9 cellular contexts compared by ENCODE assay signal in genomic region chr7:150975536-150976285, GRCh38. TPM values are rescaled to one million over a fixed set of nuclear protein-coding genes. Genes with fewer than 3 reads are reported as not detected.
A peak's percentile ranks its signal among the peaks of the same experiment; 100 is the strongest.
DNase-seq lines count a peak whose midpoint lies in the region; ATAC-seq and TF ChIP-seq lines count a peak whose summit lies in the region.
"Had no signal": no experiment of that assay in that cellular context is flagged by ENCODE, and none has a peak within 500 bp of the region (broad histone marks: within the 10 kb centered on the region; RNA-seq: fewer than 3 reads in every experiment).

No MANE protein-coding gene starts in this region.

- no peak overlapping the region for H2AFZ ChIP-seq in HCT116 (ENCODE audit: low read depth, low read length, poor library complexity, severe bottlenecking)

- H3K27ac Mint-ChIP-seq in activated naive CD8-positive, alpha-beta T cell treated with anti-CD3 and anti-CD28 coated beads, Interleukin-2, amount 10 ng/mL, durations not matched to agents 7 days and 5 days = no peak overlapping the region
- H3K27ac Mint-ChIP-seq: dendritic cell treated with granulocyte-macrophage colony-stimulating factor and Interleukin-4, amounts not matched to agents 40 ng/mL and 50 ng/mL, for 4 days had no signal

- peaks cover 1% of the 10 kb centered on the region for H3K36me3 Mint-ChIP-seq in activated naive CD8-positive, alpha-beta T cell treated with anti-CD3 and anti-CD28 coated beads, Interleukin-2, amount 10 ng/mL, durations not matched to agents 7 days and 5 days

- DNase-seq in HCT116 (ENCODE audit: low read depth, low spot score) (no peak), 8988T (no peak)
- DNase-seq in activated naive CD8-positive, alpha-beta T cell treated with anti-CD3 and anti-CD28 coated beads, Interleukin-2, amount 10 ng/mL, durations not matched to agents 7 days and 5 days = no peak
- no peak for DNase-seq in stimulated activated CD4-positive, alpha-beta T cell treated with anti-CD3 and anti-CD28 coated beads, Interleukin-1b, Interleukin-23, amount 100 ng/mL, for 48 hours

- H3K4me3 ChIP-seq in BLaER1 treated with 17β-estradiol and CSF1 and Interleukin-3, amounts not matched to agents 10 nM and 100 nM = peak overlapping the region; percentile 59 to 75 (median 63); a peak in 15 of 20 replicates
- peak overlapping the region; percentile 67 to 75 for H3K4me3 ChIP-seq in HCT116 (replicated peaks in 1 of 2; ENCODE audit: low read depth in 1 of 2, low read length in 2 of 2)
- H3K4me3 ChIP-seq in mucosa of rectum (ENCODE audit: low read length in 2 of 2) = peak overlapping the region; percentile 71 to 73

- H4K20me1 ChIP-seq in BLaER1 treated with 17β-estradiol and CSF1 and Interleukin-3, amounts not matched to agents 10 nM and 100 nM = peaks cover 0 to 66% (median 33%) of the 10 kb centered on the region in 11 experiments; a peak in 16 of 22 replicates
- no peaks in the 10 kb centered on the region for H4K20me1 ChIP-seq in HCT116 (ENCODE audit: insufficient read depth)

- TF ChIP-seq CTCF in HCT116 (IDR thresholded peaks at IDR 0.05 in 2 of 3, conservative IDR thresholded peaks at IDR 0.05 in 1 of 3; ENCODE audit: borderline replicate concordance in 1 of 3, insufficient read depth in 1 of 3, low read depth in 2 of 3, low read length in 2 of 3) = no peak

- no peaks in the 10 kb centered on the region for H3K9me3 ChIP-seq in BLaER1 treated with 17β-estradiol and CSF1 and Interleukin-3, amounts not matched to agents 10 nM and 100 nM (replicated peaks in 1 of 11)
- H3K9me3 ChIP-seq in HCT116 (ENCODE audit: control insufficient read depth in 1 of 2, insufficient read depth in 1 of 2, low read depth in 1 of 2, low read length in 2 of 2) = no peaks in the 10 kb centered on the region
- no peaks in the 10 kb centered on the region for H3K9me3 ChIP-seq in mucosa of rectum (ENCODE audit: control insufficient read depth in 2 of 2, low read length in 2 of 2)

- no peak overlapping the region for H3K27ac ChIP-seq in BLaER1 treated with 17β-estradiol and CSF1 and Interleukin-3, amounts not matched to agents 10 nM and 100 nM
- H3K27ac ChIP-seq in HCT116 (ENCODE audit: low read depth, low read length) (peak overlapping the region; percentile 81), mucosa of rectum (ENCODE audit: low read depth in 2 of 2, low read length in 2 of 2) (peak overlapping the region in 1 of 2 donors; percentile 78)

- no peak for TF ChIP-seq RAD21 in HCT116 (IDR thresholded peaks at IDR 0.05; ENCODE audit: low read depth)

- no peak for TF ChIP-seq POLR2A in HCT116 (IDR thresholded peaks at IDR 0.05; ENCODE audit: borderline replicate concordance, extremely low read depth, insufficient read depth, insufficient read length)

- ATAC-seq in HCT116 (no peak), HG02610 (IDR thresholded peaks at IDR 0.05; ENCODE audit: unreplicated experiment) (no peak), HG02588 (IDR thresholded peaks at IDR 0.05; ENCODE audit: unreplicated experiment) (no peak)
- ATAC-seq in activated naive CD8-positive, alpha-beta T cell treated with anti-CD3 and anti-CD28 coated beads, Interleukin-2, amount 10 ng/mL, durations not matched to agents 7 days and 5 days (ENCODE audit: low read depth) = no peak

- POLR2A ChIA-PET in HCT116 (lab: Charles Lee) = interaction anchor here (1.0 kb wide), 1 partner anchor 77 kb away, joined by 4 read pairs; no protein-coding TSS in a partner anchor
- POLR2A ChIA-PET in activated naive CD8-positive, alpha-beta T cell treated with anti-CD3 and anti-CD28 coated beads, Interleukin-2, amount 10 ng/mL, durations not matched to agents 7 days and 5 days (lab: Charles Lee) = interaction anchor here (1.0 kb wide), 1 partner anchor 38 kb away, joined by 4 read pairs; no protein-coding TSS in a partner anchor

- H3K9ac ChIP-seq in BLaER1 treated with 17β-estradiol and CSF1 and Interleukin-3, amounts not matched to agents 10 nM and 100 nM = peak overlapping the region in 4 of 11 experiments; percentile 63 to 73 (median 68); a peak in 5 of 22 replicates
- H3K9ac ChIP-seq in HCT116 (ENCODE audit: low read length) (peak overlapping the region; percentile 65), mucosa of rectum (ENCODE audit: low read depth in 1 of 2, low read length in 2 of 2) (peak overlapping the region in 1 of 2 donors; percentile 35)

- H3K79me2 ChIP-seq in HCT116 (ENCODE audit: insufficient read depth, low read length) = 0 out of 2 replicates have a peak, but pooled peaks cover 2% of the 10 kb centered on the region

- H3K36me3 ChIP-seq in BLaER1 treated with 17β-estradiol and CSF1 and Interleukin-3, amounts not matched to agents 10 nM and 100 nM = no peaks in the 10 kb centered on the region
- H3K36me3 ChIP-seq in HCT116 (ENCODE audit: control insufficient read depth in 1 of 2, insufficient read depth in 2 of 2, low read length in 2 of 2) (no peaks in the 10 kb centered on the region), mucosa of rectum (ENCODE audit: control insufficient read depth in 2 of 2, insufficient read depth in 2 of 2, low read length in 2 of 2) (no peaks in the 10 kb centered on the region)

- no peaks in the 10 kb centered on the region for H3K9me3 Mint-ChIP-seq in activated naive CD8-positive, alpha-beta T cell treated with anti-CD3 and anti-CD28 coated beads, Interleukin-2, amount 10 ng/mL, durations not matched to agents 7 days and 5 days
- H3K9me3 Mint-ChIP-seq: dendritic cell treated with granulocyte-macrophage colony-stimulating factor and Interleukin-4, amounts not matched to agents 40 ng/mL and 50 ng/mL, for 4 days had no signal

- H3K4me3 Mint-ChIP-seq in activated naive CD8-positive, alpha-beta T cell treated with anti-CD3 and anti-CD28 coated beads, Interleukin-2, amount 10 ng/mL, durations not matched to agents 7 days and 5 days = peak overlapping the region; percentile 72

- CTCF ChIA-PET in HCT116 (lab: Charles Lee) = interaction anchor here (1.2 to 1.7 kb wide), 4 partner anchors 10 to 35 kb away, joined by 4 to 5 read pairs (median 4); no protein-coding TSS in a partner anchor

- no TSS peak for BruUV-seq in HCT116 (replicated peaks; lab: Mats Ljungman, UMichigan)

- H3K4me1 Mint-ChIP-seq in activated naive CD8-positive, alpha-beta T cell treated with anti-CD3 and anti-CD28 coated beads, Interleukin-2, amount 10 ng/mL, durations not matched to agents 7 days and 5 days = peaks cover 16% of the 10 kb centered on the region

- peaks cover 46% of the 10 kb centered on the region for H3K27me3 Mint-ChIP-seq in activated naive CD8-positive, alpha-beta T cell treated with anti-CD3 and anti-CD28 coated beads, Interleukin-2, amount 10 ng/mL, durations not matched to agents 7 days and 5 days

- RAD21 ChIA-PET in HCT116 (lab: Charles Lee; ENCODE audit: low non-redundant PET in 1 of 2, low total read pairs in 2 of 2, uncharacterized antibody in 2 of 2, unreplicated experiment in 2 of 2) = no interaction called here

- peak overlapping the region; percentile 99 to 100 (median 99) for H3K4me2 ChIP-seq in BLaER1 treated with 17β-estradiol and CSF1 and Interleukin-3, amounts not matched to agents 10 nM and 100 nM
- H3K4me2 ChIP-seq in HCT116 (ENCODE audit: low read length) = peak overlapping the region; percentile 92

- H3K27me3 ChIP-seq in BLaER1 treated with 17β-estradiol and CSF1 and Interleukin-3, amounts not matched to agents 10 nM and 100 nM = peaks cover 16 to 71% (median 30%) of the 10 kb centered on the region in 11 experiments; a peak in 21 of 22 replicates
- H3K27me3 ChIP-seq in HCT116 (ENCODE audit: insufficient read depth, low read length) (peaks cover 11% of the 10 kb centered on the region; the same call in 1 of the 2 replicates), mucosa of rectum (ENCODE audit: control insufficient read depth in 2 of 2, insufficient read depth in 2 of 2, low read length in 2 of 2) (peaks cover 16 to 20% of the 10 kb centered on the region in 2 donors)

- peaks cover 22 to 86% (median 69%) of the 10 kb centered on the region in 10 experiments for H3K4me1 ChIP-seq in BLaER1 treated with 17β-estradiol and CSF1 and Interleukin-3, amounts not matched to agents 10 nM and 100 nM
- H3K4me1 ChIP-seq in HCT116 (ENCODE audit: control insufficient read depth in 1 of 2, insufficient read depth in 2 of 2, low read length in 2 of 2) = peaks cover 34 to 51% of the 10 kb centered on the region in 2 experiments
- H3K4me1 ChIP-seq in mucosa of rectum (ENCODE audit: control insufficient read depth in 2 of 2, insufficient read depth in 2 of 2, low read length in 2 of 2) = peaks cover 33 to 38% of the 10 kb centered on the region in 2 donors

- H3K9me2 ChIP-seq in HCT116 (ENCODE audit: insufficient read depth) = no peaks in the 10 kb centered on the region

- intact Hi-C loops in HCT116 (cut with micrococcal nuclease) = no loop called here

TF ChIP-seq in HCT116, 20 proteins besides CTCF, POLR2A, EP300 and RAD21:
- no peak for TF ChIP-seq EZH2 (IDR thresholded peaks at IDR 0.05)

RNA-seq across cellular contexts. Expression of gene KCNH2, which starts 2.4 kb away (rescaled TPM):
- 9.7 TPM for total RNA-seq in HCT116 (2021; ENCODE audit: unreplicated experiment)
- 8.4 and 10.4 TPM in 2 replicates for polyA plus RNA-seq in HCT116 (2012)
- under 1 TPM; 0.50 to 0.54 TPM for total RNA-seq in activated naive CD8-positive, alpha-beta T cell treated with anti-CD3 and anti-CD28 coated beads, Interleukin-2, amount 10 ng/mL, durations not matched to agents 7 days and 5 days

RNA-seq across cellular contexts. Expression of gene NOS3, which starts 15.1 kb away (rescaled TPM):
- 35.8 TPM for total RNA-seq in HCT116 (2021; ENCODE audit: unreplicated experiment)
- polyA plus RNA-seq in HCT116 (2012) = 42.7 and 44.0 TPM in 2 replicates
- 10 to 100 TPM; 12.5 to 15.8 TPM for total RNA-seq in activated naive CD8-positive, alpha-beta T cell treated with anti-CD3 and anti-CD28 coated beads, Interleukin-2, amount 10 ng/mL, durations not matched to agents 7 days and 5 days

RNA-seq across cellular contexts. Expression of gene ATG9B, which starts 48.6 kb away (rescaled TPM):
- 2.1 TPM for total RNA-seq in HCT116 (2021; ENCODE audit: unreplicated experiment)
- 5.8 and 6.9 TPM in 2 replicates for polyA plus RNA-seq in HCT116 (2012)
- 10 to 100 TPM; 11.1 to 11.6 TPM for total RNA-seq in activated naive CD8-positive, alpha-beta T cell treated with anti-CD3 and anti-CD28 coated beads, Interleukin-2, amount 10 ng/mL, durations not matched to agents 7 days and 5 days

RNA-seq across cellular contexts. Expression of gene ABCB8, which starts 52.5 kb away (rescaled TPM):
- total RNA-seq in HCT116 (2021; ENCODE audit: unreplicated experiment) = 55.2 TPM
- polyA plus RNA-seq in HCT116 (2012) = 32.5 and 34.9 TPM in 2 replicates
- 10 to 100 TPM; 48.1 to 48.3 TPM for total RNA-seq in activated naive CD8-positive, alpha-beta T cell treated with anti-CD3 and anti-CD28 coated beads, Interleukin-2, amount 10 ng/mL, durations not matched to agents 7 days and 5 days
